1 cellular context compared by ENCODE assay signal in genomic region chr5:87686975-87687374, GRCh38.
TF ChIP-seq lines count a peak whose summit lies in the region.

No MANE protein-coding gene starts in this region.

TF ChIP-seq in WTC11, 78 proteins besides CTCF, POLR2A, EP300 and RAD21 (continued from another document):
- no peak for TF ChIP-seq USF2 (CRISPR knock-in tag; IDR thresholded peaks at IDR 0.05)
